9 cellular contexts compared by ENCODE assay signal in genomic region chr19:16338470-16339360, GRCh38. TPM values are rescaled to one million over a fixed set of nuclear protein-coding genes. Genes with fewer than 3 reads are reported as not detected.
DNase-seq lines count a peak whose midpoint lies in the region; TF ChIP-seq lines count a peak whose summit lies in the region.
"Had no signal": no experiment of that assay in that cellular context is flagged by ENCODE, and none has a peak within 500 bp of the region (broad histone marks: within the 10 kb centered on the region; RNA-seq: fewer than 3 reads in every experiment).

No MANE protein-coding gene starts in this region.

- TF ChIP-seq CTCF in fibroblast of mammary gland (conservative IDR thresholded peaks at IDR 0.05; ENCODE audit: control insufficient read depth, insufficient read depth, low read depth, low read length) = peak; percentile 10

- H3K27ac ChIP-seq in BLaER1 treated with 17β-estradiol and CSF1 and Interleukin-3, amounts not matched to agents 10 nM and 100 nM = peak overlapping the region; percentile 56 to 94 (median 82); a peak in 21 of 22 replicates
- H3K27ac ChIP-seq: epithelial cell of prostate had no signal

- no peaks in the 10 kb centered on the region for H3K36me3 ChIP-seq in BLaER1 treated with 17β-estradiol and CSF1 and Interleukin-3, amounts not matched to agents 10 nM and 100 nM

- H3K9me3 ChIP-seq in BLaER1 treated with 17β-estradiol and CSF1 and Interleukin-3, amounts not matched to agents 10 nM and 100 nM (replicated peaks in 1 of 11) = no peaks in the 10 kb centered on the region

- peaks cover 4% of the 10 kb centered on the region for H3K27me3 Mint-ChIP-seq in activated CD4-positive, alpha-beta memory T cell treated with anti-CD3 and anti-CD28 coated beads, Interleukin-2, amount 10 ng/mL, durations not matched to agents 7 days and 5 days

- peaks cover 62 to 89% (median 66%) of the 10 kb centered on the region in 10 experiments for H3K4me1 ChIP-seq in BLaER1 treated with 17β-estradiol and CSF1 and Interleukin-3, amounts not matched to agents 10 nM and 100 nM

- H3K27me3 ChIP-seq in BLaER1 treated with 17β-estradiol and CSF1 and Interleukin-3, amounts not matched to agents 10 nM and 100 nM = no peaks in the 10 kb centered on the region

- peak overlapping the region in 6 of 10 experiments; percentile 3 to 41 (median 21); a peak in 7 of 20 replicates for H3K4me3 ChIP-seq in BLaER1 treated with 17β-estradiol and CSF1 and Interleukin-3, amounts not matched to agents 10 nM and 100 nM
- no peak overlapping the region for H3K4me3 ChIP-seq in fibroblast of mammary gland (ENCODE audit: control insufficient read depth, low read depth, low read length)
- H3K4me3 ChIP-seq in skeletal muscle cell (ENCODE audit: low read depth, low read length) = no peak overlapping the region

- H3K9me3 Mint-ChIP-seq in activated CD4-positive, alpha-beta memory T cell treated with anti-CD3 and anti-CD28 coated beads, Interleukin-2, amount 10 ng/mL, durations not matched to agents 7 days and 5 days = peaks cover 2% of the 10 kb centered on the region

- peaks cover 70% of the 10 kb centered on the region for H3K4me1 Mint-ChIP-seq in activated CD4-positive, alpha-beta memory T cell treated with anti-CD3 and anti-CD28 coated beads, Interleukin-2, amount 10 ng/mL, durations not matched to agents 7 days and 5 days

- H3K9ac ChIP-seq in BLaER1 treated with 17β-estradiol and CSF1 and Interleukin-3, amounts not matched to agents 10 nM and 100 nM = peak overlapping the region; percentile 9 to 73 (median 64); a peak in 20 of 22 replicates

- peaks cover 13% of the 10 kb centered on the region for H3K36me3 Mint-ChIP-seq in activated CD4-positive, alpha-beta memory T cell treated with anti-CD3 and anti-CD28 coated beads, Interleukin-2, amount 10 ng/mL, durations not matched to agents 7 days and 5 days (ENCODE audit: low read depth)

- DNase-seq in HS-27A (ENCODE audit: low read depth) (peak; percentile 94), fibroblast of mammary gland (ENCODE audit: low read depth) (peak; percentile 90), skeletal muscle cell (ENCODE audit: low read depth) (peak; percentile 68), inferior parietal cortex (ENCODE audit: extremely low spot score) (no peak), NCI-H510A (lab: John Stamatoyannopoulos, UW) (no peak), DMS114 treated with DMSO at 0.1 percent for 48 hours (lab: John Stamatoyannopoulos, UW; ENCODE audit: unreplicated experiment) (no peak)
- DNase-seq in activated CD4-positive, alpha-beta memory T cell treated with anti-CD3 and anti-CD28 coated beads, Interleukin-2, amount 10 ng/mL, durations not matched to agents 7 days and 5 days = peak; percentile 83

- CTCF ChIA-PET in activated CD4-positive, alpha-beta memory T cell treated with anti-CD3 and anti-CD28 coated beads, Interleukin-2, amount 10 ng/mL, durations not matched to agents 7 days and 5 days (lab: Charles Lee) = interaction anchor here (0.8 to 4.2 kb wide), 10 partner anchors 9 to 92 kb away, joined by 3 to 41 read pairs (median 10); no protein-coding TSS in a partner anchor

- H3K4me3 Mint-ChIP-seq in activated CD4-positive, alpha-beta memory T cell treated with anti-CD3 and anti-CD28 coated beads, Interleukin-2, amount 10 ng/mL, durations not matched to agents 7 days and 5 days = peak overlapping the region; percentile 67

- H3K4me2 ChIP-seq in BLaER1 treated with 17β-estradiol and CSF1 and Interleukin-3, amounts not matched to agents 10 nM and 100 nM = peak overlapping the region; percentile 81 to 95 (median 89)

- POLR2A ChIA-PET in activated CD4-positive, alpha-beta memory T cell treated with anti-CD3 and anti-CD28 coated beads, Interleukin-2, amount 10 ng/mL, durations not matched to agents 7 days and 5 days (lab: Charles Lee) = interaction anchor here (0.7 to 29.2 kb wide), 16 partner anchors 9 to 501 kb away, joined by 3 to 3221 read pairs (median 4); partner anchors contain the start of genes FAM32A and KLF2

- H3K27ac Mint-ChIP-seq in activated CD4-positive, alpha-beta memory T cell treated with anti-CD3 and anti-CD28 coated beads, Interleukin-2, amount 10 ng/mL, durations not matched to agents 7 days and 5 days = peak overlapping the region; percentile 85

- H4K20me1 ChIP-seq in BLaER1 treated with 17β-estradiol and CSF1 and Interleukin-3, amounts not matched to agents 10 nM and 100 nM = no peaks in the 10 kb centered on the region

RNA-seq across cellular contexts. Expression of gene KLF2, which starts 14.1 kb away (rescaled TPM):
- 100 to 1,000 TPM; 410 to 423 TPM for total RNA-seq in activated CD4-positive, alpha-beta memory T cell treated with anti-CD3 and anti-CD28 coated beads, Interleukin-2, amount 10 ng/mL, durations not matched to agents 7 days and 5 days

Comparison
In these comparisons a context has a peak if more than half of its experiments do, and no peak if none do; other contexts are left out.
1. H3K4me3 ChIP-seq: peak in BLaER1 treated with 17β-estradiol and CSF1 and Interleukin-3, amounts not matched to agents 10 nM and 100 nM (6 of 10); none in fibroblast of mammary gland (single experiment) and skeletal muscle cell (single experiment).
2. DNase-seq: peak in HS-27A (single experiment), activated CD4-positive, alpha-beta memory T cell treated with anti-CD3 and anti-CD28 coated beads, Interleukin-2, amount 10 ng/mL, durations not matched to agents 7 days and 5 days (single experiment), fibroblast of mammary gland (single experiment) and skeletal muscle cell (single experiment); none in inferior parietal cortex (single experiment), NCI-H510A (single experiment) and DMS114 treated with DMSO at 0.1 percent for 48 hours (single experiment).